2 cellular contexts compared by ENCODE assay signal in the genomic region with DNA sequence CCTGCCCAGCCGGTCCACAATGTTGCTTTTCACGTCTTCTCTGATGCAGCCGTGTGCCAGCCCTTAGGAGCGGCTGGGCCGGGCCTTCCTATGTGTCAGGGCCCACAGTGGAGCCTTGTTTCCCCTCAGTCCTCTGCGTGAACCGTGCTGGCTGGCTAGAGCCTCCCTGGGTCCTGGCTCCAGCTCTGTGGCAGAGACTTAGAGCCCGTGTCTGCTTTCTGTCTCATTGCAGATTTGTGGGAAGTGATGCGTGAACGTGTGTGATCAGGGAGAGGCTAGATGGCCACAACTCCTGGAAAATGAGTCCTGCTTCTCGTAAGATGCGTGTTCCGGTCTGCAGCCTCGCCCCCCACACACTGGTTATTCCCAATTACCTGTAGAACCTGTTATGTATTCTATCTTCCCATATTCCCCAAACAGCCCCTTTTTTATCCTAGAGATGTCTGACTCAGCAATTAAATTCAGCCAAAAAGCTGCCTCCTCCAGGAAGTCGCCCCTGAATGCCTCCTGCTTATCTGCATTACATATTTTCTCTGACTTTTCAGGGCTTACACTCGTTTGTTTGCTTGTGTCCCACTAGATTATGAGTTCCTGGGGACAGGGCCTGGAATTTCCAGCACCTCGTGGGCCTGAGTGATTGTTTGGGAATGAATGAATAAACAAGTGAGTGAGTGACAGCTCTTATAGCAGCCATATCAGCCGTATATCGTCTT.
A peak's percentile ranks its signal among the peaks of the same experiment; 100 is the strongest.
TF ChIP-seq lines count a peak whose summit lies in the region.

No MANE protein-coding gene starts in this region.

TF ChIP-seq in A549, 52 proteins besides CTCF, POLR2A, EP300 and RAD21:
- TF ChIP-seq BHLHE40 (IDR thresholded peaks at IDR 0.05; ENCODE audit: low read depth, low read length) (no peak), HDAC2 (IDR thresholded peaks at IDR 0.05) (no peak), ZFP36 (IDR thresholded peaks at IDR 0.05; ENCODE audit: borderline replicate concordance, partially characterized antibody) (peak; percentile 77), MAFK (IDR thresholded peaks at IDR 0.05; ENCODE audit: partially characterized antibody) (peak; percentile 84)
- TF ChIP-seq, protein P1, sequence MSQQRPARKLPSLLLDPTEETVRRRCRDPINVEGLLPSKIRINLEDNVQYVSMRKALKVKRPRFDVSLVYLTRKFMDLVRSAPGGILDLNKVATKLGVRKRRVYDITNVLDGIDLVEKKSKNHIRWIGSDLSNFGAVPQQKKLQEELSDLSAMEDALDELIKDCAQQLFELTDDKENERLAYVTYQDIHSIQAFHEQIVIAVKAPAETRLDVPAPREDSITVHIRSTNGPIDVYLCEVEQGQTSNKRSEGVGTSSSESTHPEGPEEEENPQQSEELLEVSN (IDR thresholded peaks at IDR 0.05; ENCODE audit: borderline replicate concordance, low read depth), result no peak
- TF ChIP-seq, protein P2, sequence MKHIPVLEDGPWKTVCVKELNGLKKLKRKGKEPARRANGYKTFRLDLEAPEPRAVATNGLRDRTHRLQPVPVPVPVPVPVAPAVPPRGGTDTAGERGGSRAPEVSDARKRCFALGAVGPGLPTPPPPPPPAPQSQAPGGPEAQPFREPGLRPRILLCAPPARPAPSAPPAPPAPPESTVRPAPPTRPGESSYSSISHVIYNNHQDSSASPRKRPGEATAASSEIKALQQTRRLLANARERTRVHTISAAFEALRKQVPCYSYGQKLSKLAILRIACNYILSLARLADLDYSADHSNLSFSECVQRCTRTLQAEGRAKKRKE (CRISPR knock-in tag; IDR thresholded peaks at IDR 0.05; ENCODE audit: low read depth), result no peak

TF ChIP-seq in IMR-90, 13 proteins besides CTCF, POLR2A, EP300 and RAD21:
- TF ChIP-seq MAFK (IDR thresholded peaks at IDR 0.05; ENCODE audit: low read depth, low read length), result peak; percentile 84
- TF ChIP-seq, protein P3, sequence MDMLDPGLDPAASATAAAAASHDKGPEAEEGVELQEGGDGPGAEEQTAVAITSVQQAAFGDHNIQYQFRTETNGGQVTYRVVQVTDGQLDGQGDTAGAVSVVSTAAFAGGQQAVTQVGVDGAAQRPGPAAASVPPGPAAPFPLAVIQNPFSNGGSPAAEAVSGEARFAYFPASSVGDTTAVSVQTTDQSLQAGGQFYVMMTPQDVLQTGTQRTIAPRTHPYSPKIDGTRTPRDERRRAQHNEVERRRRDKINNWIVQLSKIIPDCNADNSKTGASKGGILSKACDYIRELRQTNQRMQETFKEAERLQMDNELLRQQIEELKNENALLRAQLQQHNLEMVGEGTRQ (IDR thresholded peaks at IDR 0.05; ENCODE audit: low read depth, low read length), result no peak
TF ChIP-seq in IMR-90: peak in this region for 1.
